In genomic region chrX:134636859-134637258, GRCh38 we compare ENCODE assay signal across 26 cellular contexts. TPM values are rescaled to one million over a fixed set of nuclear protein-coding genes. Genes with fewer than 3 reads are reported as not detected.
DNase-seq lines count a peak whose midpoint lies in the region; ATAC-seq, FAIRE-seq and TF ChIP-seq lines count a peak whose summit lies in the region.
"Had no signal": no experiment of that assay in that cellular context is flagged by ENCODE, and none has a peak within 500 bp of the region (broad histone marks: within the 10 kb centered on the region; RNA-seq: fewer than 3 reads in every experiment).

No MANE protein-coding gene starts in this region.

- FAIRE-seq in GM12892 (lab: Jason Lieb, UNC), result no peak
- FAIRE-seq: islet of Langerhans, small intestine had no signal

- DNase-seq in DMS 273 treated with DMSO at 0.1 percent for 48 hours (lab: John Stamatoyannopoulos, UW) (peak; percentile 90), NCI-H446 treated with DMSO at 0.1 percent for 48 hours (lab: John Stamatoyannopoulos, UW) (peak; percentile 80), astrocyte of the spinal cord (ENCODE audit: low read depth, low spot score) (peak; percentile 41), myocyte (ENCODE audit: low read depth) (peak; percentile 46), colonic mucosa (no peak), GM12892 (ENCODE audit: insufficient read length) (no peak)
- DNase-seq in stimulated activated naive B cell treated with anti-CD40 and anti-IgM and Interleukin-4, amounts not matched to agents 10 μg/mL and 1 μg/mL and 100 μg/mL, for 72 hours, result no peak
- DNase-seq: activated CD4-positive, alpha-beta memory T cell treated with anti-CD3 and anti-CD28 coated beads, Interleukin-2, amount 10 ng/mL, durations not matched to agents 7 days and 5 days; activated T-cell treated with anti-CD3 and anti-CD28 coated beads, Interleukin-2, amount 50 U/mL, for 48 hours; C1 segment of cervical spinal cord; heart right ventricle; naive thymus-derived CD8-positive, alpha-beta T cell; NCI-H187 treated with DMSO at 0.1 percent for 48 hours; posterior cingulate gyrus; SIG-M5; small intestine; stimulated activated CD4-positive, alpha-beta T cell treated with anti-CD3 and anti-CD28 coated beads, Interleukin-4, amount 100 ng/mL, for 1 hour; T-helper 17 cell had no signal

- H3K4me1 ChIP-seq in colonic mucosa, result no peaks in the 10 kb centered on the region

- intact Hi-C loops in colonic mucosa (cut with DNase I), result no loop called here

- H3K4me1 Mint-ChIP-seq in stimulated activated memory B cell treated with anti-CD40 and anti-IgM and Interleukin-4, amounts not matched to agents 10 μg/mL and 1 μg/mL and 100 μg/mL, for 72 hours, result no peaks in the 10 kb centered on the region
- peaks cover 0 to 2% of the 10 kb centered on the region in 2 donors for H3K4me1 Mint-ChIP-seq in stimulated activated naive B cell treated with anti-CD40 and anti-IgM and Interleukin-4, amounts not matched to agents 10 μg/mL and 1 μg/mL and 100 μg/mL, for 72 hours
- H3K4me1 Mint-ChIP-seq: naive thymus-derived CD8-positive, alpha-beta T cell; T-helper 17 cell; WTC11 had no signal

- H3K27me3 Mint-ChIP-seq in stimulated activated memory B cell treated with anti-CD40 and anti-IgM and Interleukin-4, amounts not matched to agents 10 μg/mL and 1 μg/mL and 100 μg/mL, for 72 hours, result no peaks in the 10 kb centered on the region
- peaks cover 0 to 23% of the 10 kb centered on the region in 2 donors for H3K27me3 Mint-ChIP-seq in stimulated activated naive B cell treated with anti-CD40 and anti-IgM and Interleukin-4, amounts not matched to agents 10 μg/mL and 1 μg/mL and 100 μg/mL, for 72 hours

- no peaks in the 10 kb centered on the region for H3K27me3 ChIP-seq in colonic mucosa

- no peaks in the 10 kb centered on the region for H3K36me3 ChIP-seq in colonic mucosa
- H3K36me3 ChIP-seq: heart right ventricle had no signal

- no peak for ATAC-seq in stimulated activated memory B cell treated with anti-CD40 and anti-IgM and Interleukin-4, amounts not matched to agents 10 μg/mL and 1 μg/mL and 100 μg/mL, for 72 hours
- no peak for ATAC-seq in stimulated activated naive B cell treated with anti-CD40 and anti-IgM and Interleukin-4, amounts not matched to agents 10 μg/mL and 1 μg/mL and 100 μg/mL, for 72 hours (replicated peaks)
- ATAC-seq: activated naive CD4-positive, alpha-beta T cell treated with anti-CD3 and anti-CD28 coated beads, Interleukin-2, amount 50 U/mL, for 72 hours; heart right ventricle; naive thymus-derived CD8-positive, alpha-beta T cell; T-helper 17 cell; WTC11 had no signal

- no peaks in the 10 kb centered on the region for H3K9me3 ChIP-seq in colonic mucosa
- H3K9me3 ChIP-seq: heart right ventricle had no signal

- H3K27ac ChIP-seq in colonic mucosa, result no peak overlapping the region
- H3K27ac ChIP-seq: heart right ventricle had no signal

- in situ Hi-C loops in astrocyte of the spinal cord (cut with HindIII; ENCODE audit: low sequenced_read_pairs), result no loop called here

- H3K4me3 ChIP-seq in astrocyte of the spinal cord (ENCODE audit: low read depth, low read length) (no peak overlapping the region), colonic mucosa (no peak overlapping the region)
- H3K4me3 ChIP-seq: heart right ventricle, lung had no signal

- H3K9ac ChIP-seq in colonic mucosa (ENCODE audit: low read depth in 2 of 2, low read length in 2 of 2), result no peak overlapping the region

- H3K9me3 Mint-ChIP-seq in stimulated activated memory B cell treated with anti-CD40 and anti-IgM and Interleukin-4, amounts not matched to agents 10 μg/mL and 1 μg/mL and 100 μg/mL, for 72 hours, result no peaks in the 10 kb centered on the region
- peaks cover 0 to 3% of the 10 kb centered on the region in 2 donors for H3K9me3 Mint-ChIP-seq in stimulated activated naive B cell treated with anti-CD40 and anti-IgM and Interleukin-4, amounts not matched to agents 10 μg/mL and 1 μg/mL and 100 μg/mL, for 72 hours
- H3K9me3 Mint-ChIP-seq: activated CD4-positive, alpha-beta memory T cell treated with anti-CD3 and anti-CD28 coated beads, Interleukin-2, amount 10 ng/mL, durations not matched to agents 7 days and 5 days; naive thymus-derived CD8-positive, alpha-beta T cell; WTC11 had no signal

- TF ChIP-seq POLR2A in GM12892 (IDR thresholded peaks at IDR 0.05; ENCODE audit: low read depth, low read length), result no peak

- no peak overlapping the region for H3K27ac Mint-ChIP-seq in stimulated activated memory B cell treated with anti-CD40 and anti-IgM and Interleukin-4, amounts not matched to agents 10 μg/mL and 1 μg/mL and 100 μg/mL, for 72 hours
- no peak overlapping the region for H3K27ac Mint-ChIP-seq in stimulated activated naive B cell treated with anti-CD40 and anti-IgM and Interleukin-4, amounts not matched to agents 10 μg/mL and 1 μg/mL and 100 μg/mL, for 72 hours
- H3K27ac Mint-ChIP-seq: activated CD4-positive, alpha-beta memory T cell treated with anti-CD3 and anti-CD28 coated beads, Interleukin-2, amount 10 ng/mL, durations not matched to agents 7 days and 5 days; activated naive CD4-positive, alpha-beta T cell treated with anti-CD3 and anti-CD28 coated beads, Interleukin-2, amount 50 U/mL, for 72 hours; T-helper 17 cell; WTC11 had no signal

- TF ChIP-seq CTCF in astrocyte of the spinal cord (IDR thresholded peaks at IDR 0.05; ENCODE audit: low read depth, low read length) (no peak), colonic mucosa (IDR thresholded peaks at IDR 0.05) (no peak)

- no peaks in the 10 kb centered on the region for H3K36me3 Mint-ChIP-seq in stimulated activated memory B cell treated with anti-CD40 and anti-IgM and Interleukin-4, amounts not matched to agents 10 μg/mL and 1 μg/mL and 100 μg/mL, for 72 hours
- no peaks in the 10 kb centered on the region for H3K36me3 Mint-ChIP-seq in stimulated activated naive B cell treated with anti-CD40 and anti-IgM and Interleukin-4, amounts not matched to agents 10 μg/mL and 1 μg/mL and 100 μg/mL, for 72 hours
- H3K36me3 Mint-ChIP-seq: naive thymus-derived CD8-positive, alpha-beta T cell; WTC11 had no signal

- H3K4me3 Mint-ChIP-seq in stimulated activated memory B cell treated with anti-CD40 and anti-IgM and Interleukin-4, amounts not matched to agents 10 μg/mL and 1 μg/mL and 100 μg/mL, for 72 hours, result no peak overlapping the region
- no peak overlapping the region for H3K4me3 Mint-ChIP-seq in stimulated activated naive B cell treated with anti-CD40 and anti-IgM and Interleukin-4, amounts not matched to agents 10 μg/mL and 1 μg/mL and 100 μg/mL, for 72 hours
- H3K4me3 Mint-ChIP-seq: activated CD4-positive, alpha-beta memory T cell treated with anti-CD3 and anti-CD28 coated beads, Interleukin-2, amount 10 ng/mL, durations not matched to agents 7 days and 5 days; naive thymus-derived CD8-positive, alpha-beta T cell; T-helper 17 cell; WTC11 had no signal

RNA-seq across cellular contexts. Expression of gene PLAC1, which starts 21.4 kb away (rescaled TPM):
- total RNA-seq in myocyte, result 0.31 and 0.48 TPM in 2 replicates
- polyA plus RNA-seq in myocyte (2012), result 0.33 TPM
- not detected for total RNA-seq in colonic mucosa
- not detected for polyA plus RNA-seq in GM12892 (2012; ENCODE audit: missing spikeins)
- total RNA-seq: activated CD4-positive, alpha-beta memory T cell treated with anti-CD3 and anti-CD28 coated beads, Interleukin-2, amount 10 ng/mL, durations not matched to agents 7 days and 5 days; activated naive CD4-positive, alpha-beta T cell treated with anti-CD3 and anti-CD28 coated beads, Interleukin-2, amount 50 U/mL, for 72 hours; dermis microvascular lymphatic vessel endothelial cell; heart right ventricle; naive thymus-derived CD8-positive, alpha-beta T cell; T-helper 17 cell; temporal lobe; WTC11 had no signal
- polyA plus RNA-seq: esophagus; heart right ventricle; naive thymus-derived CD8-positive, alpha-beta T cell had no signal

Comparison
In these comparisons a context has a peak if more than half of its experiments do, and no peak if none do; other contexts are left out.
1. DNase-seq: peak in DMS 273 treated with DMSO at 0.1 percent for 48 hours (single experiment), NCI-H446 treated with DMSO at 0.1 percent for 48 hours (single experiment), astrocyte of the spinal cord (single experiment) and myocyte (single experiment); none in colonic mucosa (single experiment), stimulated activated naive B cell treated with anti-CD40 and anti-IgM and Interleukin-4, amounts not matched to agents 10 μg/mL and 1 μg/mL and 100 μg/mL, for 72 hours (single experiment) and GM12892 (single experiment).